8 cellular contexts compared by ENCODE assay signal in genomic region chr11:81658722-81659121, GRCh38.
DNase-seq lines count a peak whose midpoint lies in the region; ATAC-seq and TF ChIP-seq lines count a peak whose summit lies in the region.

No MANE protein-coding gene starts in this region.

- H4K20me1 ChIP-seq in PC-9 (ENCODE audit: insufficient read depth) = no peaks in the 10 kb centered on the region

- DNase-seq in activated naive CD8-positive, alpha-beta T cell treated with anti-CD3 and anti-CD28 coated beads, Interleukin-2, amount 10 ng/mL, durations not matched to agents 7 days and 5 days = peak; percentile 23
- DNase-seq in activated naive CD8-positive, alpha-beta T cell treated with anti-CD3 and anti-CD28 coated beads, Interleukin-2, amount 50 U/mL, for 24 hours = no peak
- DNase-seq in PC-9 = no peak
- DNase-seq in kidney epithelial cell (ENCODE audit: low read depth) = no peak
- DNase-seq in ureter (ENCODE audit: low spot score) = no peak
- DNase-seq in activated CD8-positive, alpha-beta memory T cell treated with anti-CD3 and anti-CD28 coated beads for 24 hours = no peak
- no peak for DNase-seq in natural killer cell

- H3K9me3 ChIP-seq in PC-9 (ENCODE audit: insufficient read depth, low read depth) = no peaks in the 10 kb centered on the region

- no peak overlapping the region for H3K4me2 ChIP-seq in PC-9

- no peaks in the 10 kb centered on the region for H3K4me1 Mint-ChIP-seq in activated naive CD8-positive, alpha-beta T cell treated with anti-CD3 and anti-CD28 coated beads, Interleukin-2, amount 10 ng/mL, durations not matched to agents 7 days and 5 days
- H3K4me1 Mint-ChIP-seq in activated naive CD8-positive, alpha-beta T cell treated with anti-CD3 and anti-CD28 coated beads, Interleukin-2, amount 50 U/mL, for 24 hours = no peaks in the 10 kb centered on the region
- no peaks in the 10 kb centered on the region for H3K4me1 Mint-ChIP-seq in natural killer cell

- no peak overlapping the region for H3K4me3 ChIP-seq in PC-9
- H3K4me3 ChIP-seq in kidney epithelial cell (ENCODE audit: low read depth, low read length) = no peak overlapping the region

- H3K27me3 ChIP-seq in PC-9 (ENCODE audit: insufficient read depth, low read depth) (no peaks in the 10 kb centered on the region), kidney epithelial cell (ENCODE audit: control insufficient read depth, insufficient read depth, low read length) (no peaks in the 10 kb centered on the region)

- ATAC-seq in activated naive CD8-positive, alpha-beta T cell treated with anti-CD3 and anti-CD28 coated beads, Interleukin-2, amount 10 ng/mL, durations not matched to agents 7 days and 5 days (ENCODE audit: low read depth) = no peak
- no peak for ATAC-seq in activated naive CD8-positive, alpha-beta T cell treated with anti-CD3 and anti-CD28 coated beads, Interleukin-2, amount 50 U/mL, for 24 hours
- ATAC-seq in HG02678 (IDR thresholded peaks at IDR 0.05; ENCODE audit: unreplicated experiment) (peak; percentile 77), natural killer cell (no peak)

- peaks cover 3% of the 10 kb centered on the region for H3K9me3 Mint-ChIP-seq in activated naive CD8-positive, alpha-beta T cell treated with anti-CD3 and anti-CD28 coated beads, Interleukin-2, amount 10 ng/mL, durations not matched to agents 7 days and 5 days
- peaks cover 5% of the 10 kb centered on the region for H3K9me3 Mint-ChIP-seq in activated naive CD8-positive, alpha-beta T cell treated with anti-CD3 and anti-CD28 coated beads, Interleukin-2, amount 50 U/mL, for 24 hours
- H3K9me3 Mint-ChIP-seq in natural killer cell = peaks cover 4 to 11% of the 10 kb centered on the region in 2 donors

- TF ChIP-seq CTCF in PC-9 (conservative IDR thresholded peaks at IDR 0.05) = peak; percentile 72
- peak; percentile 59 for TF ChIP-seq CTCF in kidney epithelial cell (IDR thresholded peaks at IDR 0.05; ENCODE audit: insufficient read depth, low read length, poor library complexity, severe bottlenecking)
- no peak for TF ChIP-seq CTCF in natural killer cell (IDR thresholded peaks at IDR 0.05)

- H3F3A ChIP-seq in PC-9 (ENCODE audit: insufficient read depth, low read depth) = no peaks in the 10 kb centered on the region

- no peaks in the 10 kb centered on the region for H3K4me1 ChIP-seq in PC-9 (replicated peaks; ENCODE audit: insufficient read depth)

- H3K79me2 ChIP-seq in PC-9 (ENCODE audit: low read depth) = no peaks in the 10 kb centered on the region

- intact Hi-C loops in PC-9 (cut with micrococcal nuclease; ENCODE audit: unreplicated experiment) (no loop called here), natural killer cell (cut with micrococcal nuclease) (no loop called here)

- H3K27ac Mint-ChIP-seq in activated naive CD8-positive, alpha-beta T cell treated with anti-CD3 and anti-CD28 coated beads, Interleukin-2, amount 10 ng/mL, durations not matched to agents 7 days and 5 days = no peak overlapping the region
- H3K27ac Mint-ChIP-seq in activated naive CD8-positive, alpha-beta T cell treated with anti-CD3 and anti-CD28 coated beads, Interleukin-2, amount 50 U/mL, for 24 hours = no peak overlapping the region
- H3K27ac Mint-ChIP-seq in natural killer cell = no peak overlapping the region

- no peaks in the 10 kb centered on the region for H3K9me2 ChIP-seq in PC-9 (ENCODE audit: insufficient read depth)

- no peak overlapping the region for H3K27ac ChIP-seq in PC-9

- no peak overlapping the region for H2AFZ ChIP-seq in PC-9

- BruUV-seq in PC-9 (replicated peaks; lab: Mats Ljungman, UMichigan) = no TSS peak

- POLR2A ChIA-PET in activated naive CD8-positive, alpha-beta T cell treated with anti-CD3 and anti-CD28 coated beads, Interleukin-2, amount 10 ng/mL, durations not matched to agents 7 days and 5 days (lab: Charles Lee) = no interaction called here
- POLR2A ChIA-PET in PC-9 (lab: Charles Lee; ENCODE audit: unreplicated experiment) = no interaction called here

- peaks cover 5% of the 10 kb centered on the region for H3K27me3 Mint-ChIP-seq in activated naive CD8-positive, alpha-beta T cell treated with anti-CD3 and anti-CD28 coated beads, Interleukin-2, amount 10 ng/mL, durations not matched to agents 7 days and 5 days
- H3K27me3 Mint-ChIP-seq in activated naive CD8-positive, alpha-beta T cell treated with anti-CD3 and anti-CD28 coated beads, Interleukin-2, amount 50 U/mL, for 24 hours = peaks cover 16% of the 10 kb centered on the region
- H3K27me3 Mint-ChIP-seq in natural killer cell (ENCODE audit: low read depth in 2 of 2) = no peaks in the 10 kb centered on the region

- no peak overlapping the region for H3K4me3 Mint-ChIP-seq in activated naive CD8-positive, alpha-beta T cell treated with anti-CD3 and anti-CD28 coated beads, Interleukin-2, amount 10 ng/mL, durations not matched to agents 7 days and 5 days
- no peak overlapping the region for H3K4me3 Mint-ChIP-seq in activated naive CD8-positive, alpha-beta T cell treated with anti-CD3 and anti-CD28 coated beads, Interleukin-2, amount 50 U/mL, for 24 hours
- H3K4me3 Mint-ChIP-seq in natural killer cell = no peak overlapping the region

- H3K36me3 ChIP-seq in PC-9 (ENCODE audit: low read depth) = no peaks in the 10 kb centered on the region
- no peaks in the 10 kb centered on the region for H3K36me3 ChIP-seq in kidney epithelial cell (ENCODE audit: control insufficient read depth, insufficient read depth, low read length)

- CTCF ChIA-PET in PC-9 (lab: Charles Lee) = interaction anchor here (0.7 kb wide), 1 partner anchor 1115 kb away, joined by 11 read pairs; no protein-coding TSS in a partner anchor

- no peaks in the 10 kb centered on the region for H3K36me3 Mint-ChIP-seq in activated naive CD8-positive, alpha-beta T cell treated with anti-CD3 and anti-CD28 coated beads, Interleukin-2, amount 10 ng/mL, durations not matched to agents 7 days and 5 days
- no peaks in the 10 kb centered on the region for H3K36me3 Mint-ChIP-seq in activated naive CD8-positive, alpha-beta T cell treated with anti-CD3 and anti-CD28 coated beads, Interleukin-2, amount 50 U/mL, for 24 hours (ENCODE audit: low read depth)
- H3K36me3 Mint-ChIP-seq in natural killer cell = no peaks in the 10 kb centered on the region
